ENCODE assay signal across 29 cellular contexts in the genomic region with DNA sequence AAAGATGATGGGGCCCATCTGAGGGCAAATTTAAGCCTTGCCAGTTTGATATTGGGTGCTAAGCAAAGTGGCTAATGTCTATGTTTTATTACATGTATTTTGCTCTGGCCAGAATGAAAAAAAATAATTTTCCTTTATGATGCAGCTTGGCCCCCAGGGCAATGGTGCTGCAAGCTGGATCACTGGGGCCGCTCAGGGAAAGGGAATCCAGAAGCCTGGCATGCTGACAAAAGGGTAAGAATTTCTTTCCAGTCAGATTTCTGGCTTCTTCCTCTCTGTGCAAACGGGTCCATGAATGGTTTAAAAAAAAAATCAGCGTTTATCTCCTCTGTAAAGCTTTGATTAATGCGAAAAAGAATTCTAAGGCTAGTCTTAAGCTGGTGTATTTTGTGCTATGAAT.
A peak's percentile ranks its signal among the peaks of the same experiment; 100 is the strongest.
DNase-seq lines count a peak whose midpoint lies in the region; ATAC-seq and TF ChIP-seq lines count a peak whose summit lies in the region.
"Had no signal": no experiment of that assay in that cellular context is flagged by ENCODE, and none has a peak within 500 bp of the region (broad histone marks: within the 10 kb centered on the region; RNA-seq: fewer than 3 reads in every experiment).

No MANE protein-coding gene starts in this region.

- H3K4me3 Mint-ChIP-seq in natural killer cell: no peak overlapping the region
- H3K4me3 Mint-ChIP-seq: activated naive CD4-positive, alpha-beta T cell treated with anti-CD3 and anti-CD28 coated beads, Interleukin-2, amount 10 ng/mL, durations not matched to agents 7 days and 5 days; activated T-helper 1 cell treated with anti-CD3 and anti-CD28 coated beads, Interleukin-12 subunit alpha, Interleukin-12 subunit beta, Interleukin-2, Interleukin-4 antibody, amounts not matched to agents 30 ng/mL and 10 ng/mL and 1 ng/mL, durations not matched to agents 14 hours and 24 hours and 36 hours; CD14-positive monocyte; natural killer cell treated with Interleukin-12 subunit alpha and Interleukin-12 subunit beta and Interleukin-15 and Interleukin-18, amount 100 ng/mL, for 72 hours had no signal

- H3K27me3 ChIP-seq in vagina: no peaks in the 10 kb centered on the region
- H3K27me3 ChIP-seq: gastroesophageal sphincter, hepatocyte, upper lobe of left lung had no signal

- TF ChIP-seq CTCF in fibroblast of pulmonary artery (IDR thresholded peaks at IDR 0.05; ENCODE audit: low read length, missing control alignments) (no peak), vagina (IDR thresholded peaks at IDR 0.05) (no peak), natural killer cell (IDR thresholded peaks at IDR 0.05) (no peak)

- H3K27ac ChIP-seq in vagina: peak overlapping the region; percentile 24
- H3K27ac ChIP-seq: gastroesophageal sphincter, hepatocyte, upper lobe of left lung had no signal

- H3K4me3 ChIP-seq in fibroblast of pulmonary artery (replicated peaks; ENCODE audit: low read depth, low read length): no peak overlapping the region
- H3K4me3 ChIP-seq in vagina: no peak overlapping the region
- H3K4me3 ChIP-seq: gastroesophageal sphincter, hepatocyte, lung, upper lobe of left lung had no signal

- TF ChIP-seq POLR2A in vagina (IDR thresholded peaks at IDR 0.05): no peak

- H3K27me3 Mint-ChIP-seq in natural killer cell (ENCODE audit: low read depth in 2 of 2): no peaks in the 10 kb centered on the region
- H3K27me3 Mint-ChIP-seq: activated naive CD4-positive, alpha-beta T cell treated with anti-CD3 and anti-CD28 coated beads, Interleukin-2, amount 10 ng/mL, durations not matched to agents 7 days and 5 days; natural killer cell treated with Interleukin-12 subunit alpha and Interleukin-12 subunit beta and Interleukin-15 and Interleukin-18, amount 100 ng/mL, for 72 hours had no signal

- H3K9me3 ChIP-seq in vagina: no peaks in the 10 kb centered on the region
- H3K9me3 ChIP-seq: gastroesophageal sphincter had no signal

- no peaks in the 10 kb centered on the region for H3K9me3 Mint-ChIP-seq in natural killer cell

- no peaks in the 10 kb centered on the region for H3K36me3 ChIP-seq in vagina
- H3K36me3 ChIP-seq: gastroesophageal sphincter, upper lobe of left lung had no signal

- H3K4me1 ChIP-seq in vagina: peaks cover 30% of the 10 kb centered on the region
- H3K4me1 ChIP-seq: upper lobe of left lung had no signal

- no peak overlapping the region for H3K27ac Mint-ChIP-seq in natural killer cell
- H3K27ac Mint-ChIP-seq: activated naive CD4-positive, alpha-beta T cell treated with anti-CD3 and anti-CD28 coated beads, Interleukin-2, amount 10 ng/mL, durations not matched to agents 7 days and 5 days; activated T-helper 1 cell treated with anti-CD3 and anti-CD28 coated beads, Interleukin-12 subunit alpha, Interleukin-12 subunit beta, Interleukin-2, Interleukin-4 antibody, amounts not matched to agents 30 ng/mL and 10 ng/mL and 1 ng/mL, durations not matched to agents 14 hours and 24 hours and 36 hours; CD14-positive monocyte; natural killer cell treated with Interleukin-12 subunit alpha and Interleukin-12 subunit beta and Interleukin-15 and Interleukin-18, amount 100 ng/mL, for 72 hours had no signal

- no peaks in the 10 kb centered on the region for H3K36me3 Mint-ChIP-seq in natural killer cell

- intact Hi-C loops in vagina (cut with DNase I) (no loop called here), natural killer cell (cut with micrococcal nuclease) (no loop called here)

- peak; percentile 20 for DNase-seq in HCEC 1CT
- DNase-seq in astrocyte of the hippocampus (ENCODE audit: low read depth, low spot score): peak; percentile 20
- DNase-seq in fibroblast of pulmonary artery (ENCODE audit: low read depth): peak; percentile 31
- no peak for DNase-seq in vagina (ENCODE audit: extremely low spot score in 2 of 2)
- no peak for DNase-seq in natural killer cell
- DNase-seq in NAMALWA (ENCODE audit: low spot score): no peak
- DNase-seq in kidney glomerular epithelial cell (lab: John Stamatoyannopoulos, UW): no peak
- DNase-seq: activated CD4-positive, alpha-beta T cell treated with anti-CD3 and anti-CD28 coated beads, Interleukin-2, amount 50 U/mL, for 4 hours; activated naive CD4-positive, alpha-beta T cell treated with anti-CD3 and anti-CD28 coated beads, Interleukin-2, amount 10 ng/mL, durations not matched to agents 7 days and 5 days; amygdala; DMS79; effector CD4-positive, alpha-beta T cell; NCI-H1105 treated with DMSO at 0.1 percent for 48 hours; NCI-H1930; NCI-H2227 treated with DMSO at 0.1 percent for 48 hours; NCI-H526 treated with DMSO at 0.1 percent for 48 hours; NK-92 treated with Interleukin-12 subunit alpha and Interleukin-12 subunit beta, amount 100 ng/mL, for 24 hours; occipital lobe; PC-3; stimulated activated CD4-positive, alpha-beta T cell treated with anti-CD3 and anti-CD28 coated beads, Interleukin-4, amount 100 ng/mL, for 24 hours; upper lobe of left lung had no signal

- peaks cover 10 to 21% of the 10 kb centered on the region in 2 donors for H3K4me1 Mint-ChIP-seq in natural killer cell
- H3K4me1 Mint-ChIP-seq: activated naive CD4-positive, alpha-beta T cell treated with anti-CD3 and anti-CD28 coated beads, Interleukin-2, amount 10 ng/mL, durations not matched to agents 7 days and 5 days; CD14-positive monocyte had no signal

- ATAC-seq in natural killer cell: no peak
- ATAC-seq: activated CD4-positive, CD25-positive, alpha-beta regulatory T cell treated with anti-CD3 and anti-CD28 coated beads, Interleukin-2, amount 50 U/mL, for 24 hours; gastroesophageal sphincter; natural killer cell treated with Interleukin-12 subunit alpha and Interleukin-12 subunit beta and Interleukin-15 and Interleukin-18, amount 100 ng/mL, for 72 hours; PC-3; Right ventricle myocardium inferior had no signal

Comparison
In these comparisons a context has a peak if more than half of its experiments do, and no peak if none do; other contexts are left out.
1. DNase-seq: peak in HCEC 1CT (single experiment), astrocyte of the hippocampus (single experiment) and fibroblast of pulmonary artery (single experiment); none in vagina (0 of 2), natural killer cell (single experiment), NAMALWA (single experiment) and kidney glomerular epithelial cell (single experiment).